Comparison of ENCODE assay signal across 18 cellular contexts in genomic region chr2:231277962-231278361, GRCh38.
A peak's percentile ranks its signal among the peaks of the same experiment; 100 is the strongest.
DNase-seq lines count a peak whose midpoint lies in the region; ATAC-seq and FAIRE-seq lines count a peak whose summit lies in the region.
"Had no signal": no experiment of that assay in that cellular context is flagged by ENCODE, and none has a peak within 500 bp of the region (broad histone marks: within the 10 kb centered on the region; RNA-seq: fewer than 3 reads in every experiment).

No MANE protein-coding gene starts in this region.

- CTCF ChIA-PET in activated naive CD4-positive, alpha-beta T cell treated with anti-CD3 and anti-CD28 coated beads, Interleukin-2, amount 10 ng/mL, durations not matched to agents 7 days and 5 days (lab: Charles Lee): no interaction called here

- no peaks in the 10 kb centered on the region for H3K4me1 Mint-ChIP-seq in activated naive CD4-positive, alpha-beta T cell treated with anti-CD3 and anti-CD28 coated beads, Interleukin-2, amount 10 ng/mL, durations not matched to agents 7 days and 5 days
- H3K4me1 Mint-ChIP-seq in stimulated activated naive CD8-positive, alpha-beta T cell treated with anti-CD3 and anti-CD28 coated beads, Interleukin-15, amount 100 ng/mL, for 72 hours: peaks cover 5% of the 10 kb centered on the region

- peak; percentile 86 to 89 for ATAC-seq in activated naive CD4-positive, alpha-beta T cell treated with anti-CD3 and anti-CD28 coated beads, Interleukin-2, amount 50 U/mL, for 72 hours
- peak; percentile 35 for ATAC-seq in stimulated activated naive CD8-positive, alpha-beta T cell treated with anti-CD3 and anti-CD28 coated beads, Interleukin-15, amount 100 ng/mL, for 72 hours
- ATAC-seq: CD8-positive, alpha-beta T cell; HCT116 had no signal

- peaks cover 7% of the 10 kb centered on the region for H3K27me3 Mint-ChIP-seq in activated naive CD4-positive, alpha-beta T cell treated with anti-CD3 and anti-CD28 coated beads, Interleukin-2, amount 10 ng/mL, durations not matched to agents 7 days and 5 days
- H3K27me3 Mint-ChIP-seq in stimulated activated naive CD8-positive, alpha-beta T cell treated with anti-CD3 and anti-CD28 coated beads, Interleukin-15, amount 100 ng/mL, for 72 hours: no peaks in the 10 kb centered on the region

- no peaks in the 10 kb centered on the region for H3K9me3 Mint-ChIP-seq in activated naive CD4-positive, alpha-beta T cell treated with anti-CD3 and anti-CD28 coated beads, Interleukin-2, amount 50 U/mL, for 72 hours
- H3K9me3 Mint-ChIP-seq in activated naive CD4-positive, alpha-beta T cell treated with anti-CD3 and anti-CD28 coated beads, Interleukin-2, amount 10 ng/mL, durations not matched to agents 7 days and 5 days: no peaks in the 10 kb centered on the region
- no peaks in the 10 kb centered on the region for H3K9me3 Mint-ChIP-seq in stimulated activated naive CD8-positive, alpha-beta T cell treated with anti-CD3 and anti-CD28 coated beads, Interleukin-15, amount 100 ng/mL, for 72 hours
- H3K9me3 Mint-ChIP-seq: CD8-positive, alpha-beta T cell had no signal

- FAIRE-seq in GM19239 (lab: Jason Lieb, UNC): peak; percentile 8
- FAIRE-seq: A204.1, D721Med, GM18507, H54 had no signal

- DNase-seq in activated naive CD4-positive, alpha-beta T cell treated with anti-CD3 and anti-CD28 coated beads, Interleukin-2, amount 50 U/mL, for 72 hours (ENCODE audit: low spot score in 2 of 2): no peak
- DNase-seq in activated naive CD4-positive, alpha-beta T cell treated with anti-CD3 and anti-CD28 coated beads, Interleukin-2, amount 10 ng/mL, durations not matched to agents 7 days and 5 days: no peak
- no peak for DNase-seq in GM19239 (ENCODE audit: insufficient read length, low spot score)
- DNase-seq in islet precursor cell: peak; percentile 4
- DNase-seq in stimulated activated naive CD8-positive, alpha-beta T cell treated with anti-CD3 and anti-CD28 coated beads, Interleukin-15, amount 100 ng/mL, for 72 hours: no peak
- DNase-seq in germinal center (ENCODE audit: low spot score): no peak
- no peak for DNase-seq in NCI-H2107 treated with DMSO at 0.1 percent for 48 hours (lab: John Stamatoyannopoulos, UW; ENCODE audit: unreplicated experiment)
- DNase-seq: CD8-positive, alpha-beta T cell; COR-L47; GF-D8; GM23248 had no signal

- H3K4me3 Mint-ChIP-seq in activated naive CD4-positive, alpha-beta T cell treated with anti-CD3 and anti-CD28 coated beads, Interleukin-2, amount 10 ng/mL, durations not matched to agents 7 days and 5 days: no peak overlapping the region
- H3K4me3 Mint-ChIP-seq in stimulated activated naive CD8-positive, alpha-beta T cell treated with anti-CD3 and anti-CD28 coated beads, Interleukin-15, amount 100 ng/mL, for 72 hours: no peak overlapping the region
- H3K4me3 Mint-ChIP-seq: B cell; CD14-positive monocyte; CD8-positive, alpha-beta T cell had no signal

- no peaks in the 10 kb centered on the region for H3K36me3 Mint-ChIP-seq in activated naive CD4-positive, alpha-beta T cell treated with anti-CD3 and anti-CD28 coated beads, Interleukin-2, amount 50 U/mL, for 72 hours
- H3K36me3 Mint-ChIP-seq in activated naive CD4-positive, alpha-beta T cell treated with anti-CD3 and anti-CD28 coated beads, Interleukin-2, amount 10 ng/mL, durations not matched to agents 7 days and 5 days: no peaks in the 10 kb centered on the region
- H3K36me3 Mint-ChIP-seq: CD14-positive monocyte had no signal

- no peak overlapping the region for H3K27ac Mint-ChIP-seq in activated naive CD4-positive, alpha-beta T cell treated with anti-CD3 and anti-CD28 coated beads, Interleukin-2, amount 50 U/mL, for 72 hours
- no peak overlapping the region for H3K27ac Mint-ChIP-seq in activated naive CD4-positive, alpha-beta T cell treated with anti-CD3 and anti-CD28 coated beads, Interleukin-2, amount 10 ng/mL, durations not matched to agents 7 days and 5 days
- H3K27ac Mint-ChIP-seq in stimulated activated naive CD8-positive, alpha-beta T cell treated with anti-CD3 and anti-CD28 coated beads, Interleukin-15, amount 100 ng/mL, for 72 hours: no peak overlapping the region
- H3K27ac Mint-ChIP-seq: B cell; CD8-positive, alpha-beta T cell had no signal
